9 cellular contexts compared by ENCODE assay signal in the genomic region with DNA sequence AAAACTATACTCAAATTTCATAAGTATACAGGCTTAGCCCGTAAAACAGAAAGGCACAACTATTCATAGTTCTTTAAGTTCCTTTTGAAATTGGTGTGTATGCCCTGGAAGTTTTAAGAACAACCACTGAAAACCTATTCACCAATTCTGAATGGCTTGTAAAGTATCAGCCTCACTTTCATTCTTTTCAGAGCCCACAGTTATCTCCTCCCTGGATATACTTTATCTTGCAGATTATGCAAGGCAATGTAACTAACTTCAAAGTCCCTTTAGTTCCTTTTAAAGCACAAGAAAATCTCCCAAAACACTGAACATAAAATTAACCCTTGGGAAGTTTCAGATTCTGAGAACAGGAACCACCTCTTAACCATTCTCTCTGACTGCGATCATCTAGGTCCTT. TPM values are rescaled to one million over a fixed set of nuclear protein-coding genes. Genes with fewer than 3 reads are reported as not detected.
DNase-seq lines count a peak whose midpoint lies in the region; ATAC-seq and TF ChIP-seq lines count a peak whose summit lies in the region.
"Had no signal": no experiment of that assay in that cellular context is flagged by ENCODE, and none has a peak within 500 bp of the region (broad histone marks: within the 10 kb centered on the region; RNA-seq: fewer than 3 reads in every experiment).

No MANE protein-coding gene starts in this region.

- H3K36me3 Mint-ChIP-seq in activated CD4-positive, alpha-beta T cell treated with anti-CD3 and anti-CD28 coated beads for 36 hours (ENCODE audit: low read depth) = peaks cover 6% of the 10 kb centered on the region
- H3K36me3 Mint-ChIP-seq in activated naive CD8-positive, alpha-beta T cell = peaks cover 2% of the 10 kb centered on the region

- peaks cover 37% of the 10 kb centered on the region for H3K4me1 ChIP-seq in suprapubic skin

- no peaks in the 10 kb centered on the region for H3K9me3 Mint-ChIP-seq in activated CD4-positive, alpha-beta T cell treated with anti-CD3 and anti-CD28 coated beads for 36 hours (ENCODE audit: low read depth)
- H3K9me3 Mint-ChIP-seq in activated naive CD8-positive, alpha-beta T cell (ENCODE audit: low read depth) = no peaks in the 10 kb centered on the region

- H3K9me3 ChIP-seq in suprapubic skin = no peaks in the 10 kb centered on the region

- H3K27ac ChIP-seq in suprapubic skin = peak overlapping the region; percentile 93

- no peak for TF ChIP-seq POLR2A in suprapubic skin (IDR thresholded peaks at IDR 0.05)

- POLR2A ChIA-PET in activated CD4-positive, alpha-beta T cell treated with anti-CD3 and anti-CD28 coated beads for 36 hours (lab: Charles Lee) = interaction anchor here (0.6 kb wide), 1 partner anchor 147 kb away, joined by 5 read pairs; no protein-coding TSS in a partner anchor

- peaks cover 50% of the 10 kb centered on the region for H3K4me1 Mint-ChIP-seq in activated CD4-positive, alpha-beta T cell treated with anti-CD3 and anti-CD28 coated beads for 36 hours
- peaks cover 54% of the 10 kb centered on the region for H3K4me1 Mint-ChIP-seq in activated naive CD8-positive, alpha-beta T cell (ENCODE audit: low read depth)

- no peak for TF ChIP-seq CTCF in suprapubic skin (IDR thresholded peaks at IDR 0.05)

- CTCF ChIA-PET in activated CD4-positive, alpha-beta T cell treated with anti-CD3 and anti-CD28 coated beads for 36 hours (lab: Charles Lee) = no interaction called here

- no peak for TF ChIP-seq EP300 in suprapubic skin (IDR thresholded peaks at IDR 0.05)

- H3K36me3 ChIP-seq in suprapubic skin = no peaks in the 10 kb centered on the region

- peak overlapping the region; percentile 100 for H3K4me3 Mint-ChIP-seq in activated CD4-positive, alpha-beta T cell treated with anti-CD3 and anti-CD28 coated beads for 36 hours
- peak overlapping the region; percentile 98 for H3K4me3 Mint-ChIP-seq in activated naive CD8-positive, alpha-beta T cell

- 21% methylated on average over 2 of the region's 2 CpGs for WGBS in suprapubic skin

- ATAC-seq in activated CD4-positive, alpha-beta T cell treated with anti-CD3 and anti-CD28 coated beads for 36 hours = no peak
- no peak for ATAC-seq in HG03565 (IDR thresholded peaks at IDR 0.05; ENCODE audit: unreplicated experiment)
- no peak for ATAC-seq in HG03039 (IDR thresholded peaks at IDR 0.05; ENCODE audit: unreplicated experiment)

- H3K27ac Mint-ChIP-seq in activated CD4-positive, alpha-beta T cell treated with anti-CD3 and anti-CD28 coated beads for 36 hours = peak overlapping the region; percentile 92
- H3K27ac Mint-ChIP-seq in activated naive CD8-positive, alpha-beta T cell = peak overlapping the region; percentile 83

- no peaks in the 10 kb centered on the region for H3K27me3 Mint-ChIP-seq in activated CD4-positive, alpha-beta T cell treated with anti-CD3 and anti-CD28 coated beads for 36 hours
- H3K27me3 Mint-ChIP-seq in activated naive CD8-positive, alpha-beta T cell = no peaks in the 10 kb centered on the region

- H3K4me3 ChIP-seq in suprapubic skin = peak overlapping the region; percentile 93

- DNase-seq in activated CD4-positive, alpha-beta T cell treated with anti-CD3 and anti-CD28 coated beads for 36 hours = no peak
- DNase-seq in activated CD4-positive, alpha-beta T cell treated with anti-CD3 and anti-CD28 coated beads for 48 hours = no peak
- peak; percentile 23 for DNase-seq in iris pigment epithelial cell (ENCODE audit: low read depth)
- no peak for DNase-seq in suprapubic skin (ENCODE audit: low spot score in 2 of 2)
- no peak for DNase-seq in SW480 (ENCODE audit: low spot score)
- DNase-seq: COR-L47 had no signal

- H3K27me3 ChIP-seq in suprapubic skin = no peaks in the 10 kb centered on the region

- intact Hi-C loops in activated CD4-positive, alpha-beta T cell treated with anti-CD3 and anti-CD28 coated beads for 36 hours (cut with DNase I, micrococcal nuclease) = loop anchor here in 1 of 2 experiments (5.0 kb wide), 1 partner anchor 1787 kb away; the partner anchor contains the start of gene SRSF7

RNA-seq across cellular contexts. Expression of gene STRN, which starts 1.1 kb away (rescaled TPM):
- 10 to 100 TPM; 27.7 to 32.0 TPM for total RNA-seq in activated CD4-positive, alpha-beta T cell treated with anti-CD3 and anti-CD28 coated beads for 36 hours
- 10 to 100 TPM; 28.6 to 39.6 (median 37.5) TPM for total RNA-seq in suprapubic skin
